In genomic region chr17:43170140-43170765, GRCh38 we compare ENCODE assay signal across 1 cellular context.
TF ChIP-seq lines count a peak whose summit lies in the region.

No MANE protein-coding gene starts in this region.

TF ChIP-seq in HEK293, 187 proteins besides CTCF, POLR2A, EP300 and RAD21 (continued from another document and continues in another):
- TF ChIP-seq, protein P1, sequence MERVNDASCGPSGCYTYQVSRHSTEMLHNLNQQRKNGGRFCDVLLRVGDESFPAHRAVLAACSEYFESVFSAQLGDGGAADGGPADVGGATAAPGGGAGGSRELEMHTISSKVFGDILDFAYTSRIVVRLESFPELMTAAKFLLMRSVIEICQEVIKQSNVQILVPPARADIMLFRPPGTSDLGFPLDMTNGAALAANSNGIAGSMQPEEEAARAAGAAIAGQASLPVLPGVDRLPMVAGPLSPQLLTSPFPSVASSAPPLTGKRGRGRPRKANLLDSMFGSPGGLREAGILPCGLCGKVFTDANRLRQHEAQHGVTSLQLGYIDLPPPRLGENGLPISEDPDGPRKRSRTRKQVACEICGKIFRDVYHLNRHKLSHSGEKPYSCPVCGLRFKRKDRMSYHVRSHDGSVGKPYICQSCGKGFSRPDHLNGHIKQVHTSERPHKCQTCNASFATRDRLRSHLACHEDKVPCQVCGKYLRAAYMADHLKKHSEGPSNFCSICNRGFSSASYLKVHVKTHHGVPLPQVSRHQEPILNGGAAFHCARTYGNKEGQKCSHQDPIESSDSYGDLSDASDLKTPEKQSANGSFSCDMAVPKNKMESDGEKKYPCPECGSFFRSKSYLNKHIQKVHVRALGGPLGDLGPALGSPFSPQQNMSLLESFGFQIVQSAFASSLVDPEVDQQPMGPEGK (tag by site-specific recombination; IDR thresholded peaks at IDR 0.05), result no peak
- TF ChIP-seq ZFP41 (tag by site-specific recombination; IDR thresholded peaks at IDR 0.05; ENCODE audit: borderline replicate concordance) (no peak), ZNF654 (tag by site-specific recombination; IDR thresholded peaks at IDR 0.05; ENCODE audit: low read depth) (no peak), ZNF335 (tag by site-specific recombination; conservative IDR thresholded peaks at IDR 0.05) (peak; percentile 91), ZNF555 (tag by site-specific recombination; conservative IDR thresholded peaks at IDR 0.05) (no peak), EGR2 (tag by site-specific recombination; IDR thresholded peaks at IDR 0.05; ENCODE audit: low read depth) (no peak), ZNF433 (tag by site-specific recombination; IDR thresholded peaks at IDR 0.05; ENCODE audit: low read depth) (no peak), GLI4 (tag by site-specific recombination; IDR thresholded peaks at IDR 0.05) (no peak), BCL11B (tag by site-specific recombination; IDR thresholded peaks at IDR 0.05; ENCODE audit: low read depth) (no peak), ZNF37A (tag by site-specific recombination; IDR thresholded peaks at IDR 0.05) (no peak), ZSCAN30 (tag by site-specific recombination; IDR thresholded peaks at IDR 0.05) (peak; percentile 50), HIC1 (tag by site-specific recombination; IDR thresholded peaks at IDR 0.05) (no peak), GLI2 (tag by site-specific recombination; IDR thresholded peaks at IDR 0.05; ENCODE audit: borderline replicate concordance, low read depth) (no peak), ZNF548 (tag by site-specific recombination; IDR thresholded peaks at IDR 0.05) (no peak), SCRT1 (tag by site-specific recombination; IDR thresholded peaks at IDR 0.05; ENCODE audit: borderline replicate concordance) (no peak), FEZF1 (tag by site-specific recombination; IDR thresholded peaks at IDR 0.05) (no peak), ZFP69B (tag by site-specific recombination; IDR thresholded peaks at IDR 0.05) (no peak), ZNF513 (tag by site-specific recombination; IDR thresholded peaks at IDR 0.05) (no peak), GLIS2 (tag by site-specific recombination; IDR thresholded peaks at IDR 0.05) (no peak), ZNF140 (tag by site-specific recombination; IDR thresholded peaks at IDR 0.05) (no peak), ZNF221 (tag by site-specific recombination; IDR thresholded peaks at IDR 0.05; ENCODE audit: borderline replicate concordance) (no peak), KLF9 (tag by site-specific recombination; IDR thresholded peaks at IDR 0.05; ENCODE audit: low read depth) (no peak), ZNF707 (tag by site-specific recombination; IDR thresholded peaks at IDR 0.05) (no peak), ZNF266 (tag by site-specific recombination; IDR thresholded peaks at IDR 0.05; ENCODE audit: low read depth) (no peak), OVOL3 (tag by site-specific recombination; IDR thresholded peaks at IDR 0.05) (no peak), ZNF629 (tag by site-specific recombination; IDR thresholded peaks at IDR 0.05) (peak; percentile 99), ZNF514 (tag by site-specific recombination; IDR thresholded peaks at IDR 0.05) (no peak), AEBP2 (tag by site-specific recombination; IDR thresholded peaks at IDR 0.05; ENCODE audit: borderline replicate concordance) (no peak), ZFP37 (tag by site-specific recombination; IDR thresholded peaks at IDR 0.05) (no peak), ZNF2 (tag by site-specific recombination; IDR thresholded peaks at IDR 0.05) (no peak), ZNF785 (tag by site-specific recombination; IDR thresholded peaks at IDR 0.05) (no peak), ZNF214 (tag by site-specific recombination; IDR thresholded peaks at IDR 0.05; ENCODE audit: borderline replicate concordance) (no peak), ZNF529 (tag by site-specific recombination; IDR thresholded peaks at IDR 0.05; ENCODE audit: insufficient replicate concordance) (no peak), ZNF24 (tag by site-specific recombination; IDR thresholded peaks at IDR 0.05) (peak; percentile 40; the same call in 1 of the 2 replicates), ZNF558 (tag by site-specific recombination; IDR thresholded peaks at IDR 0.05) (no peak), ZNF521 (tag by site-specific recombination; IDR thresholded peaks at IDR 0.05) (no peak), ZNF623 (tag by site-specific recombination; IDR thresholded peaks at IDR 0.05) (0 out of 2 replicates have a peak, but pooled peaks have one; percentile 7), ZNF621 (tag by site-specific recombination; IDR thresholded peaks at IDR 0.05) (no peak), ZBTB8A (tag by site-specific recombination; IDR thresholded peaks at IDR 0.05) (no peak), ZNF561 (tag by site-specific recombination; IDR thresholded peaks at IDR 0.05; ENCODE audit: borderline replicate concordance) (no peak), YY2 (tag by site-specific recombination; IDR thresholded peaks at IDR 0.05) (no peak), ZNF837 (tag by site-specific recombination; IDR thresholded peaks at IDR 0.05) (no peak), ZNF274 (IDR thresholded peaks at IDR 0.05; ENCODE audit: low read length) (no peak), ZNF274 (tag by site-specific recombination; IDR thresholded peaks at IDR 0.05; ENCODE audit: borderline replicate concordance) (no peak), ZNF549 (tag by site-specific recombination; IDR thresholded peaks at IDR 0.05) (no peak), PRDM1 (tag by site-specific recombination; IDR thresholded peaks at IDR 0.05) (no peak), ZNF133 (tag by site-specific recombination; IDR thresholded peaks at IDR 0.05) (no peak), KLF7 (tag by site-specific recombination; IDR thresholded peaks at IDR 0.05; ENCODE audit: borderline replicate concordance) (no peak), ZNF660 (tag by site-specific recombination; IDR thresholded peaks at IDR 0.05) (no peak)
- TF ChIP-seq, protein P2, sequence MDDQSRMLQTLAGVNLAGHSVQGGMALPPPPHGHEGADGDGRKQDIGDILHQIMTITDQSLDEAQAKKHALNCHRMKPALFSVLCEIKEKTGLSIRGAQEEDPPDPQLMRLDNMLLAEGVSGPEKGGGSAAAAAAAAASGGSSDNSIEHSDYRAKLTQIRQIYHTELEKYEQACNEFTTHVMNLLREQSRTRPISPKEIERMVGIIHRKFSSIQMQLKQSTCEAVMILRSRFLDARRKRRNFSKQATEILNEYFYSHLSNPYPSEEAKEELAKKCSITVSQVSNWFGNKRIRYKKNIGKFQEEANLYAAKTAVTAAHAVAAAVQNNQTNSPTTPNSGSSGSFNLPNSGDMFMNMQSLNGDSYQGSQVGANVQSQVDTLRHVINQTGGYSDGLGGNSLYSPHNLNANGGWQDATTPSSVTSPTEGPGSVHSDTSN (CRISPR knock-in tag; IDR thresholded peaks at IDR 0.05), result no peak
- TF ChIP-seq, protein P3, sequence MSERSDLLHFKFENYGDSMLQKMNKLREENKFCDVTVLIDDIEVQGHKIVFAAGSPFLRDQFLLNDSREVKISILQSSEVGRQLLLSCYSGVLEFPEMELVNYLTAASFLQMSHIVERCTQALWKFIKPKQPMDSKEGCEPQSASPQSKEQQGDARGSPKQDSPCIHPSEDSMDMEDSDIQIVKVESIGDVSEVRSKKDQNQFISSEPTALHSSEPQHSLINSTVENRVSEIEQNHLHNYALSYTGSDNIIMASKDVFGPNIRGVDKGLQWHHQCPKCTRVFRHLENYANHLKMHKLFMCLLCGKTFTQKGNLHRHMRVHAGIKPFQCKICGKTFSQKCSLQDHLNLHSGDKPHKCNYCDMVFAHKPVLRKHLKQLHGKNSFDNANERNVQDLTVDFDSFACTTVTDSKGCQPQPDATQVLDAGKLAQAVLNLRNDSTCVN (tag by site-specific recombination; optimal IDR thresholded peaks at IDR 0.05), result no peak
- TF ChIP-seq, protein P4, sequence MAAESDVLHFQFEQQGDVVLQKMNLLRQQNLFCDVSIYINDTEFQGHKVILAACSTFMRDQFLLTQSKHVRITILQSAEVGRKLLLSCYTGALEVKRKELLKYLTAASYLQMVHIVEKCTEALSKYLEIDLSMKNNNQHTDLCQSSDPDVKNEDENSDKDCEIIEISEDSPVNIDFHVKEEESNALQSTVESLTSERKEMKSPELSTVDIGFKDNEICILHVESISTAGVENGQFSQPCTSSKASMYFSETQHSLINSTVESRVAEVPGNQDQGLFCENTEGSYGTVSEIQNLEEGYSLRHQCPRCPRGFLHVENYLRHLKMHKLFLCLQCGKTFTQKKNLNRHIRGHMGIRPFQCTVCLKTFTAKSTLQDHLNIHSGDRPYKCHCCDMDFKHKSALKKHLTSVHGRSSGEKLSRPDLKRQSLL (tag by site-specific recombination; IDR thresholded peaks at IDR 0.05), result no peak
- TF ChIP-seq, protein P5, sequence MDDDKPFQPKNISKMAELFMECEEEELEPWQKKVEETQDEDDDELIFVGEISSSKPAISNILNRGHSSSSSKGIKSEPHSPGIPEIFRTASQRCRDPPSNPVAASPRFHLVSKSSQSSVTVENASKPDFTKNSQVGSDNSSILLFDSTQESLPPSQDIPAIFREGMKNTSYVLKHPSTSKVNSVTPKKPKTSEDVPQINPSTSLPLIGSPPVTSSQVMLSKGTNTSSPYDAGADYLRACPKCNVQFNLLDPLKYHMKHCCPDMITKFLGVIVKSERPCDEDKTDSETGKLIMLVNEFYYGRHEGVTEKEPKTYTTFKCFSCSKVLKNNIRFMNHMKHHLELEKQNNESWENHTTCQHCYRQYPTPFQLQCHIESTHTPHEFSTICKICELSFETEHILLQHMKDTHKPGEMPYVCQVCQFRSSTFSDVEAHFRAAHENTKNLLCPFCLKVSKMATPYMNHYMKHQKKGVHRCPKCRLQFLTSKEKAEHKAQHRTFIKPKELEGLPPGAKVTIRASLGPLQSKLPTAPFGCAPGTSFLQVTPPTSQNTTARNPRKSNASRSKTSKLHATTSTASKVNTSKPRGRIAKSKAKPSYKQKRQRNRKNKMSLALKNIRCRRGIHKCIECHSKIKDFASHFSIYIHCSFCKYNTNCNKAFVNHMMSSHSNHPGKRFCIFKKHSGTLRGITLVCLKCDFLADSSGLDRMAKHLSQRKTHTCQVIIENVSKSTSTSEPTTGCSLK (tag by site-specific recombination; IDR thresholded peaks at IDR 0.05), result no peak
- TF ChIP-seq, protein P6, sequence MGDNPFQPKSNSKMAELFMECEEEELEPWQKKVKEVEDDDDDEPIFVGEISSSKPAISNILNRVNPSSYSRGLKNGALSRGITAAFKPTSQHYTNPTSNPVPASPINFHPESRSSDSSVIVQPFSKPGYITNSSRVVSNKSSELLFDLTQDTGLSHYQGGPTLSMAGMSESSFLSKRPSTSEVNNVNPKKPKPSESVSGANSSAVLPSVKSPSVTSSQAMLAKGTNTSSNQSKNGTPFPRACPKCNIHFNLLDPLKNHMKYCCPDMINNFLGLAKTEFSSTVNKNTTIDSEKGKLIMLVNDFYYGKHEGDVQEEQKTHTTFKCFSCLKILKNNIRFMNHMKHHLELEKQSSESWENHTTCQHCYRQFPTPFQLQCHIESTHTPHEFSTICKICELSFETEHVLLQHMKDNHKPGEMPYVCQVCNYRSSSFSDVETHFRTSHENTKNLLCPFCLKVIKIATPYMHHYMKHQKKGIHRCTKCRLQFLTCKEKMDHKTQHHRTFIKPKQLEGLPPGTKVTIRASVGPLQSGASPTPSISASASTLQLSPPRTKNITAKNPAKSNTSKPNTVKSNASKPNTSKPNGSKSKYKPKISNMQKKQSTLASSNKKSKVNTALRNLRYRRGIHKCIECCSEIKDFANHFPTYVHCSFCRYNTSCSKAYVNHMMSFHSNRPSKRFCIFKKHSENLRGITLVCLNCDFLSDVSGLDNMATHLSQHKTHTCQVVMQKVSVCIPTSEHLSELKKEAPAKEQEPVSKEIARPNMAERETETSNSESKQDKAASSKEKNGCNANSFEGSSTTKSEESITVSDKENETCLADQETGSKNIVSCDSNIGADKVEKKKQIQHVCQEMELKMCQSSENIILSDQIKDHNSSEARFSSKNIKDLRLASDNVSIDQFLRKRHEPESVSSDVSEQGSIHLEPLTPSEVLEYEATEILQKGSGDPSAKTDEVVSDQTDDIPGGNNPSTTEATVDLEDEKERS (tag by site-specific recombination; IDR thresholded peaks at IDR 0.05), result no peak
